1 cellular context compared by ENCODE assay signal in the genomic region with DNA sequence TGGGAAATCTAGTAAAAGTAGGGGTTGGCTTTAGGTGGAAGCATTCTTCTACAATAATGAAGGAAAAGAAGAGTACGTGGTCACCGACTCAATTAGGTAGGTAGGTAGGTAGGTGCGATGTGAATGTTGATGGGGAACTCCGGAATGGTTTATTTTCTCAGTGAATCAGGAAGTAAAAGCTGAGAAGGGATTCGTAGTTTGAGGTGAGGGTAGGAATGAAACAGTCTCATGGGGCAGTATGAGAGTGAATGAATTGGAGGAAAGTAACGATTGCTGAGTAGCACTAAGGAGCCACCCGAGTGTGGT.
TF ChIP-seq lines count a peak whose summit lies in the region.

No MANE protein-coding gene starts in this region.

TF ChIP-seq in WTC11, 78 proteins besides CTCF, POLR2A, EP300 and RAD21 (continued from another document):
- TF ChIP-seq, protein P1, sequence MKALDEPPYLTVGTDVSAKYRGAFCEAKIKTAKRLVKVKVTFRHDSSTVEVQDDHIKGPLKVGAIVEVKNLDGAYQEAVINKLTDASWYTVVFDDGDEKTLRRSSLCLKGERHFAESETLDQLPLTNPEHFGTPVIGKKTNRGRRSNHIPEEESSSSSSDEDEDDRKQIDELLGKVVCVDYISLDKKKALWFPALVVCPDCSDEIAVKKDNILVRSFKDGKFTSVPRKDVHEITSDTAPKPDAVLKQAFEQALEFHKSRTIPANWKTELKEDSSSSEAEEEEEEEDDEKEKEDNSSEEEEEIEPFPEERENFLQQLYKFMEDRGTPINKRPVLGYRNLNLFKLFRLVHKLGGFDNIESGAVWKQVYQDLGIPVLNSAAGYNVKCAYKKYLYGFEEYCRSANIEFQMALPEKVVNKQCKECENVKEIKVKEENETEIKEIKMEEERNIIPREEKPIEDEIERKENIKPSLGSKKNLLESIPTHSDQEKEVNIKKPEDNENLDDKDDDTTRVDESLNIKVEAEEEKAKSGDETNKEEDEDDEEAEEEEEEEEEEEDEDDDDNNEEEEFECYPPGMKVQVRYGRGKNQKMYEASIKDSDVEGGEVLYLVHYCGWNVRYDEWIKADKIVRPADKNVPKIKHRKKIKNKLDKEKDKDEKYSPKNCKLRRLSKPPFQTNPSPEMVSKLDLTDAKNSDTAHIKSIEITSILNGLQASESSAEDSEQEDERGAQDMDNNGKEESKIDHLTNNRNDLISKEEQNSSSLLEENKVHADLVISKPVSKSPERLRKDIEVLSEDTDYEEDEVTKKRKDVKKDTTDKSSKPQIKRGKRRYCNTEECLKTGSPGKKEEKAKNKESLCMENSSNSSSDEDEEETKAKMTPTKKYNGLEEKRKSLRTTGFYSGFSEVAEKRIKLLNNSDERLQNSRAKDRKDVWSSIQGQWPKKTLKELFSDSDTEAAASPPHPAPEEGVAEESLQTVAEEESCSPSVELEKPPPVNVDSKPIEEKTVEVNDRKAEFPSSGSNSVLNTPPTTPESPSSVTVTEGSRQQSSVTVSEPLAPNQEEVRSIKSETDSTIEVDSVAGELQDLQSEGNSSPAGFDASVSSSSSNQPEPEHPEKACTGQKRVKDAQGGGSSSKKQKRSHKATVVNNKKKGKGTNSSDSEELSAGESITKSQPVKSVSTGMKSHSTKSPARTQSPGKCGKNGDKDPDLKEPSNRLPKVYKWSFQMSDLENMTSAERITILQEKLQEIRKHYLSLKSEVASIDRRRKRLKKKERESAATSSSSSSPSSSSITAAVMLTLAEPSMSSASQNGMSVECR (CRISPR knock-in tag; IDR thresholded peaks at IDR 0.05; ENCODE audit: borderline replicate concordance) = no peak
- TF ChIP-seq, protein P2, sequence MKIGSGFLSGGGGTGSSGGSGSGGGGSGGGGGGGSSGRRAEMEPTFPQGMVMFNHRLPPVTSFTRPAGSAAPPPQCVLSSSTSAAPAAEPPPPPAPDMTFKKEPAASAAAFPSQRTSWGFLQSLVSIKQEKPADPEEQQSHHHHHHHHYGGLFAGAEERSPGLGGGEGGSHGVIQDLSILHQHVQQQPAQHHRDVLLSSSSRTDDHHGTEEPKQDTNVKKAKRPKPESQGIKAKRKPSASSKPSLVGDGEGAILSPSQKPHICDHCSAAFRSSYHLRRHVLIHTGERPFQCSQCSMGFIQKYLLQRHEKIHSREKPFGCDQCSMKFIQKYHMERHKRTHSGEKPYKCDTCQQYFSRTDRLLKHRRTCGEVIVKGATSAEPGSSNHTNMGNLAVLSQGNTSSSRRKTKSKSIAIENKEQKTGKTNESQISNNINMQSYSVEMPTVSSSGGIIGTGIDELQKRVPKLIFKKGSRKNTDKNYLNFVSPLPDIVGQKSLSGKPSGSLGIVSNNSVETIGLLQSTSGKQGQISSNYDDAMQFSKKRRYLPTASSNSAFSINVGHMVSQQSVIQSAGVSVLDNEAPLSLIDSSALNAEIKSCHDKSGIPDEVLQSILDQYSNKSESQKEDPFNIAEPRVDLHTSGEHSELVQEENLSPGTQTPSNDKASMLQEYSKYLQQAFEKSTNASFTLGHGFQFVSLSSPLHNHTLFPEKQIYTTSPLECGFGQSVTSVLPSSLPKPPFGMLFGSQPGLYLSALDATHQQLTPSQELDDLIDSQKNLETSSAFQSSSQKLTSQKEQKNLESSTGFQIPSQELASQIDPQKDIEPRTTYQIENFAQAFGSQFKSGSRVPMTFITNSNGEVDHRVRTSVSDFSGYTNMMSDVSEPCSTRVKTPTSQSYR (CRISPR knock-in tag; IDR thresholded peaks at IDR 0.05) = no peak
- TF ChIP-seq, protein P3, sequence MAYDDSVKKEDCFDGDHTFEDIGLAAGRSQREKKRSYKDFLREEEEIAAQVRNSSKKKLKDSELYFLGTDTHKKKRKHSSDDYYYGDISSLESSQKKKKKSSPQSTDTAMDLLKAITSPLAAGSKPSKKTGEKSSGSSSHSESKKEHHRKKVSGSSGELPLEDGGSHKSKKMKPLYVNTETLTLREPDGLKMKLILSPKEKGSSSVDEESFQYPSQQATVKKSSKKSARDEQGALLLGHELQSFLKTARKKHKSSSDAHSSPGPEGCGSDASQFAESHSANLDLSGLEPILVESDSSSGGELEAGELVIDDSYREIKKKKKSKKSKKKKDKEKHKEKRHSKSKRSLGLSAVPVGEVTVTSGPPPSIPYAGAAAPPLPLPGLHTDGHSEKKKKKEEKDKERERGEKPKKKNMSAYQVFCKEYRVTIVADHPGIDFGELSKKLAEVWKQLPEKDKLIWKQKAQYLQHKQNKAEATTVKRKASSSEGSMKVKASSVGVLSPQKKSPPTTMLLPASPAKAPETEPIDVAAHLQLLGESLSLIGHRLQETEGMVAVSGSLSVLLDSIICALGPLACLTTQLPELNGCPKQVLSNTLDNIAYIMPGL (CRISPR knock-in tag; IDR thresholded peaks at IDR 0.05) = no peak
- TF ChIP-seq GRHL2 (CRISPR knock-in tag; IDR thresholded peaks at IDR 0.05; ENCODE audit: insufficient replicate concordance, severe bottlenecking) = no peak
- TF ChIP-seq, protein P4, sequence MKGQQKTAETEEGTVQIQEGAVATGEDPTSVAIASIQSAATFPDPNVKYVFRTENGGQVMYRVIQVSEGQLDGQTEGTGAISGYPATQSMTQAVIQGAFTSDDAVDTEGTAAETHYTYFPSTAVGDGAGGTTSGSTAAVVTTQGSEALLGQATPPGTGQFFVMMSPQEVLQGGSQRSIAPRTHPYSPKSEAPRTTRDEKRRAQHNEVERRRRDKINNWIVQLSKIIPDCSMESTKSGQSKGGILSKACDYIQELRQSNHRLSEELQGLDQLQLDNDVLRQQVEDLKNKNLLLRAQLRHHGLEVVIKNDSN (CRISPR knock-in tag; IDR thresholded peaks at IDR 0.05) = no peak
- no peak for TF ChIP-seq TCF7 (CRISPR knock-in tag; IDR thresholded peaks at IDR 0.05; ENCODE audit: low read depth)
- TF ChIP-seq, protein P5, sequence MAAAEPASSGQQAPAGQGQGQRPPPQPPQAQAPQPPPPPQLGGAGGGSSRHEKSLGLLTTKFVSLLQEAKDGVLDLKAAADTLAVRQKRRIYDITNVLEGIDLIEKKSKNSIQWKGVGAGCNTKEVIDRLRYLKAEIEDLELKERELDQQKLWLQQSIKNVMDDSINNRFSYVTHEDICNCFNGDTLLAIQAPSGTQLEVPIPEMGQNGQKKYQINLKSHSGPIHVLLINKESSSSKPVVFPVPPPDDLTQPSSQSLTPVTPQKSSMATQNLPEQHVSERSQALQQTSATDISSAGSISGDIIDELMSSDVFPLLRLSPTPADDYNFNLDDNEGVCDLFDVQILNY (CRISPR knock-in tag; IDR thresholded peaks at IDR 0.05) = no peak
- TF ChIP-seq ETV6 (CRISPR knock-in tag; IDR thresholded peaks at IDR 0.05) = no peak
